In genomic region chr16:4877298-4877685, GRCh38 we compare ENCODE assay signal across 16 cellular contexts. TPM values are rescaled to one million over a fixed set of nuclear protein-coding genes. Genes with fewer than 3 reads are reported as not detected.
"Had no signal": no experiment of that assay in that cellular context is flagged by ENCODE, and none has a peak within 500 bp of the region (broad histone marks: within the 10 kb centered on the region; RNA-seq: fewer than 3 reads in every experiment).

No MANE protein-coding gene starts in this region.

- H3K4me1 ChIP-seq: uterus had no signal

- H3K27ac ChIP-seq: foreskin keratinocyte, hepatocyte, pancreas, uterus had no signal

- H3K9me3 Mint-ChIP-seq: dendritic cell treated with granulocyte-macrophage colony-stimulating factor and Interleukin-4, amounts not matched to agents 40 ng/mL and 50 ng/mL, for 4 days; effector memory CD8-positive, alpha-beta T cell; natural killer cell; neural crest cell had no signal

- H3K27ac Mint-ChIP-seq: dendritic cell treated with granulocyte-macrophage colony-stimulating factor and Interleukin-4, amounts not matched to agents 40 ng/mL and 50 ng/mL, for 4 days; natural killer cell; progenitor cell of endocrine pancreas had no signal

- H3K4me3 Mint-ChIP-seq: dendritic cell treated with granulocyte-macrophage colony-stimulating factor and Interleukin-4, amounts not matched to agents 40 ng/mL and 50 ng/mL, for 4 days; effector memory CD8-positive, alpha-beta T cell; natural killer cell; neural crest cell had no signal

- H3K9me3 ChIP-seq: pancreas, uterus had no signal

- H3K27me3 Mint-ChIP-seq: dendritic cell treated with granulocyte-macrophage colony-stimulating factor and Interleukin-4, amounts not matched to agents 40 ng/mL and 50 ng/mL, for 4 days; effector memory CD8-positive, alpha-beta T cell; progenitor cell of endocrine pancreas had no signal

- H3K36me3 ChIP-seq: uterus had no signal

- H3K27me3 ChIP-seq: foreskin keratinocyte, hepatocyte, pancreas, uterus had no signal

- H3K4me3 ChIP-seq: hepatocyte, pancreas, uterus had no signal

- DNase-seq: effector memory CD8-positive, alpha-beta T cell; foreskin keratinocyte; kidney glomerular epithelial cell; natural killer cell; nucleus accumbens; small intestine; stimulated activated CD4-positive, alpha-beta T cell treated with anti-CD3 and anti-CD28 coated beads, Interleukin-12 subunit alpha, Interleukin-12 subunit beta, amount 100 ng/mL, for 4 hours; stimulated activated naive CD4-positive, alpha-beta T cell treated with Interleukin-2 at 50 U/mL for 16 hours; trophoblast cell; uterus had no signal

- ATAC-seq: effector memory CD8-positive, alpha-beta T cell; foreskin keratinocyte; natural killer cell; pancreas; right cardiac atrium had no signal

- H3K4me1 Mint-ChIP-seq: neural crest cell had no signal

RNA-seq across cellular contexts. Expression of gene PPL, which starts 59.7 kb away (rescaled TPM):
- total RNA-seq: natural killer cell had no signal
